In the genomic region with DNA sequence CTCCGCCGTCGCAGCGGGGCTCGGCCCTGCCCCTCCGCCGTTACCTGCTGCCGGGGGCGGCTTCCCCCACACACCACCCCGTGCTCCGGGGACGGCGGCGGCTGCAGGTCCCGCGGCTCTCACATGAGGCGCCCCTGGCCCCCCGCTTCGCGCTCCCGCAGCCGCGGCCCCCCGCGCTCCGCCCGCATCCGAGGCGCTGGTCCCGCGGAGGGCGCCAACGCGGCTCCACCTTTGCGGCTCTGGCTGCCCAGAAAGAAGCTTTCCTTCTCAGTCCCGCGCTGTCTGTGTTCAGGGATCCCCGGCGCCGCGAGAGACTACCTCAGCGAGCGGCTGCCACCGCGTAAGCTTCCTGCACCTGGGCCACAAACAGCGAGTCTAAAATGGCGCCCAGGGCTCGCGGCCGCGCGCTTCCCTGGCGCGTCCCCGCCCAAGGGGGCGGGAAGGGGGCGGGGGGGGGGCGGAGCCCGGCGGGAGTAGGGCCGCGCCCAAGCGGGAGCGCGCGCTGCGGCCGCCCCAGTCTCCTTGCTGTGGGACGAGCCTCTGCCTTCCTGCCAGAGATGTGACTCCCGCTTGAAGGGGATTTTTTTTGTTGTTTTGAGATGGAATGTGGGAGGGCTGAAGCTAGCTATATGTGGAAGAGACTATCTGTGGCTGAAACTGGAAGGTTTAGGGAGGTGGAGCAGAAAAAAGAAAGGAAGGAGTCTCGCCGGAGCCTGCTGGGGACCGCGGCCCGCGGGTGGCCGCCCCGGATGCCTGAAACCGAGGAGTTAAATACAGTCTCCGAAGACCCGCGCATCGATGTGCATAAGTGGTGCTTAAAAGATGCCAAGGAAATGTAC, we compare ENCODE assay signal across 7 cellular contexts. TPM values are rescaled to one million over a fixed set of nuclear protein-coding genes. Genes with fewer than 3 reads are reported as not detected.
DNase-seq lines count a peak whose midpoint lies in the region; ATAC-seq and TF ChIP-seq lines count a peak whose summit lies in the region.

A gene with protein sequence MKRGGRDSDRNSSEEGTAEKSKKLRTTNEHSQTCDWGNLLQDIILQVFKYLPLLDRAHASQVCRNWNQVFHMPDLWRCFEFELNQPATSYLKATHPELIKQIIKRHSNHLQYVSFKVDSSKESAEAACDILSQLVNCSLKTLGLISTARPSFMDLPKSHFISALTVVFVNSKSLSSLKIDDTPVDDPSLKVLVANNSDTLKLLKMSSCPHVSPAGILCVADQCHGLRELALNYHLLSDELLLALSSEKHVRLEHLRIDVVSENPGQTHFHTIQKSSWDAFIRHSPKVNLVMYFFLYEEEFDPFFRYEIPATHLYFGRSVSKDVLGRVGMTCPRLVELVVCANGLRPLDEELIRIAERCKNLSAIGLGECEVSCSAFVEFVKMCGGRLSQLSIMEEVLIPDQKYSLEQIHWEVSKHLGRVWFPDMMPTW (minus strand): TSS at position 377 of the 839 bp plus-strand sequence. CDS start 5,299 bp downstream, outside the sequence.

- H3K27me3 ChIP-seq in hepatocyte, result no peaks in the 10 kb centered on the region

- H3K4me2 ChIP-seq in hepatocyte, result peak within 1 kb of the TSS; percentile 92

- peak within 1 kb of the TSS; percentile 96 for H2AFZ ChIP-seq in hepatocyte

- peaks cover 16% of the 10 kb centered on the region for H3K4me1 ChIP-seq in hepatocyte (ENCODE audit: insufficient read depth)

- H3K36me3 ChIP-seq in hepatocyte (replicated peaks; ENCODE audit: insufficient read depth, low read depth), result no peaks in the 10 kb centered on the region

- H4K20me1 ChIP-seq in hepatocyte (ENCODE audit: insufficient read depth, poor library complexity, severe bottlenecking), result peaks cover 42% of the 10 kb centered on the region

- TF ChIP-seq CTCF in hepatocyte (IDR thresholded peaks at IDR 0.05; ENCODE audit: poor library complexity), result no peak

- H3K9me3 ChIP-seq in hepatocyte (ENCODE audit: low read depth), result no peaks in the 10 kb centered on the region

- peak within 1 kb of the TSS; percentile 86 for H3K4me3 ChIP-seq in hepatocyte

- WGBS in hepatocyte (ENCODE audit: low lambda C conversion rate, missing lambda C conversion rate), result under 1% methylated on average over 44 of the region's 83 CpGs

- ATAC-seq in GM18508 (IDR thresholded peaks at IDR 0.05; ENCODE audit: insufficient read depth, unreplicated experiment) (peak; percentile 35), HG02970 (IDR thresholded peaks at IDR 0.05; ENCODE audit: low FRiP score, unreplicated experiment) (peak; percentile 65)

- no peaks in the 10 kb centered on the region for H3K9me2 ChIP-seq in hepatocyte (replicated peaks; ENCODE audit: insufficient read depth)

- peak; percentile 63 for DNase-seq in NCI-H187 treated with DMSO at 0.1 percent for 48 hours (lab: John Stamatoyannopoulos, UW)
- DNase-seq in T1000 (lab: John Stamatoyannopoulos, UW), result peak; percentile 32
- DNase-seq in astrocyte of the hippocampus (ENCODE audit: low read depth, low spot score), result peak; percentile 96
- DNase-seq in hepatocyte (ENCODE audit: low spot score), result peak; percentile 95
- peak; percentile 92 for DNase-seq in retina

- H3K79me2 ChIP-seq in hepatocyte, result peaks cover 44% of the 10 kb centered on the region

- H3K27ac ChIP-seq in hepatocyte, result peak within 1 kb of the TSS; percentile 100

RNA-seq across cellular contexts. Expression of the gene that starts here (rescaled TPM):
- total RNA-seq in hepatocyte, result 47.7 and 61.8 TPM in 2 replicates
- polyA plus RNA-seq in hepatocyte, result 25.1 and 26.5 TPM in 2 replicates

Comparison
In these comparisons a context has a peak if more than half of its experiments do, and no peak if none do; other contexts are left out.
1. Peak in every context shown above with its lines: DNase-seq, ATAC-seq, H3K4me3 ChIP-seq and H3K27ac ChIP-seq.
2. DNase-seq: peak in every context shown above with its lines; median percentile 96 in astrocyte of the hippocampus; 95 in hepatocyte; 92 in retina; 63 in NCI-H187 treated with DMSO at 0.1 percent for 48 hours; 32 in T1000.